ENCODE assay signal across 20 cellular contexts in the genomic region with DNA sequence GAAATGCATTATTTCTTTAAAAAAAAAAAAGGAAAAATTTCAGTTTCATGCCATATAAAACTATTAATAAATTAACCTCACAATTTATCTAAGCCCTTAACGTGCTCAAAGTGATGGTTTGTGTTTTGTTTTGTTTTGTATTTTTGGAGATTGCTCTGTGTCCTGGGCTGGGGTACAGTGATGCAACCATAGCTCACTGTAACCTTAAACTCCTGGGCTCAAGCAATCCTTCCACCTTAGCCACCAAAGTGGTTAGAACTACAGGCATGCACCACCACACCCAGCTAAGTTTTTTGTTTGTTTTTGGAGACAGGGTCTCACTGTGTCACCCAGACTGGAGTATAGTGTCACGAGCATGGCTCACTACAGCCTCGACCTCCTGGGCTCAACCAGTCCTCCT.
DNase-seq lines count a peak whose midpoint lies in the region; ATAC-seq, FAIRE-seq and TF ChIP-seq lines count a peak whose summit lies in the region.
"Had no signal": no experiment of that assay in that cellular context is flagged by ENCODE, and none has a peak within 500 bp of the region (broad histone marks: within the 10 kb centered on the region; RNA-seq: fewer than 3 reads in every experiment).

No MANE protein-coding gene starts in this region.

- H3K36me3 ChIP-seq in trophoblast cell (ENCODE audit: control insufficient read depth in 1 of 2, insufficient read depth in 2 of 2, low read length in 2 of 2) (no peaks in the 10 kb centered on the region), gastrocnemius medialis (no peaks in the 10 kb centered on the region)
- H3K36me3 ChIP-seq: BLaER1 treated with 17β-estradiol and CSF1 and Interleukin-3, amounts not matched to agents 10 nM and 100 nM had no signal

- H2AFZ ChIP-seq in trophoblast cell (ENCODE audit: insufficient read depth, low read length, poor library complexity), result no peak overlapping the region

- intact Hi-C loops in gastrocnemius medialis (cut with DNase I; ENCODE audit: low total_unique reads), result no loop called here

- no peaks in the 10 kb centered on the region for H3K79me2 ChIP-seq in trophoblast cell (ENCODE audit: control insufficient read depth, insufficient read depth, low read length, poor library complexity)

- H3K9me3 ChIP-seq in trophoblast cell (ENCODE audit: insufficient read depth, low read depth, low read length), result no peaks in the 10 kb centered on the region
- H3K9me3 ChIP-seq in gastrocnemius medialis, result no peaks in the 10 kb centered on the region
- H3K9me3 ChIP-seq: A549; BLaER1 treated with 17β-estradiol and CSF1 and Interleukin-3, amounts not matched to agents 10 nM and 100 nM; Caco-2 had no signal

- H2AK5ac ChIP-seq in trophoblast cell (ENCODE audit: low read length), result no peak overlapping the region

- H3K18ac ChIP-seq in trophoblast cell (ENCODE audit: low read length), result peak overlapping the region; percentile 59

- H3K14ac ChIP-seq in trophoblast cell (ENCODE audit: low read length), result no peak overlapping the region

- no CpG with 5 or more reads among the region's 3 CpGs for WGBS in trophoblast cell (ENCODE audit: extremely low coverage, insufficient coverage, insufficient read length)

- no peak overlapping the region for H2BK120ac ChIP-seq in trophoblast cell (ENCODE audit: insufficient read depth, low read length, poor library complexity)

- no peak overlapping the region for H3K4me2 ChIP-seq in trophoblast cell (ENCODE audit: low read length)
- H3K4me2 ChIP-seq: A549; BLaER1 treated with 17β-estradiol and CSF1 and Interleukin-3, amounts not matched to agents 10 nM and 100 nM had no signal

- no peaks in the 10 kb centered on the region for H3K27me3 ChIP-seq in trophoblast cell (ENCODE audit: insufficient read depth, low read length)
- H3K27me3 ChIP-seq in gastrocnemius medialis, result no peaks in the 10 kb centered on the region
- H3K27me3 ChIP-seq: BLaER1 treated with 17β-estradiol and CSF1 and Interleukin-3, amounts not matched to agents 10 nM and 100 nM had no signal

- in situ Hi-C loops in gastrocnemius medialis (cut with MboI; ENCODE audit: low sequenced_read_pairs in 4 of 4), result no loop called here

- FAIRE-seq in GM12891 (lab: Jason Lieb, UNC), result peak; percentile 67
- FAIRE-seq: A549, D721Med, G401.6, GM12892, GM19239 had no signal

- ATAC-seq in gastrocnemius medialis, result peak; percentile 72 to 78
- ATAC-seq: A549; CD8-positive, alpha-beta T cell had no signal

- no peak overlapping the region for H3K27ac ChIP-seq in trophoblast cell (ENCODE audit: low read depth, low read length)
- peak overlapping the region in 1 of 4 donors; percentile 9 for H3K27ac ChIP-seq in gastrocnemius medialis
- H3K27ac ChIP-seq: 22Rv1; A549; BLaER1 treated with 17β-estradiol and CSF1 and Interleukin-3, amounts not matched to agents 10 nM and 100 nM; C4-2B had no signal

- H3K4me3 ChIP-seq in trophoblast cell (ENCODE audit: low read depth, low read length) (no peak overlapping the region), gastrocnemius medialis (no peak overlapping the region)
- H3K4me3 ChIP-seq: A549; BLaER1 treated with 17β-estradiol and CSF1 and Interleukin-3, amounts not matched to agents 10 nM and 100 nM had no signal

- H4K8ac ChIP-seq in trophoblast cell (ENCODE audit: low read depth, low read length), result no peak overlapping the region

- no peak overlapping the region for H2BK12ac ChIP-seq in trophoblast cell (ENCODE audit: low read length)

- TF ChIP-seq CTCF in gastrocnemius medialis (IDR thresholded peaks at IDR 0.05 in 4 of 5, conservative IDR thresholded peaks at IDR 0.05 in 1 of 5), result no peak

- H4K12ac ChIP-seq in trophoblast cell (ENCODE audit: low read depth, low read length), result peak overlapping the region; percentile 80

- DNase-seq in GM12891 (ENCODE audit: insufficient read length, low spot score), result no peak
- DNase-seq in trophoblast cell, result no peak
- no peak for DNase-seq in gastrocnemius medialis
- no peak for DNase-seq in NCI-H1092 (lab: John Stamatoyannopoulos, UW)
- no peak for DNase-seq in Kasumi-1 (lab: John Stamatoyannopoulos, UW)
- DNase-seq: AML-193; Caco-2; Calu3; CD4-positive, alpha-beta T cell; CD8-positive, alpha-beta T cell; DMS79 treated with DMSO at 0.1 percent for 48 hours; GF-D8 had no signal

- no peaks in the 10 kb centered on the region for H3K4me1 ChIP-seq in trophoblast cell (ENCODE audit: control insufficient read depth in 1 of 2, insufficient read depth in 2 of 2, low read length in 2 of 2)
- H3K4me1 ChIP-seq in gastrocnemius medialis, result peaks cover 46 to 57% of the 10 kb centered on the region in 2 donors
- H3K4me1 ChIP-seq: A549, Caco-2 had no signal

- no peak overlapping the region for H2BK5ac ChIP-seq in trophoblast cell (ENCODE audit: low read depth, low read length, poor library complexity)

- H4K91ac ChIP-seq in trophoblast cell (ENCODE audit: low read depth, low read length), result no peak overlapping the region

- no peak for TF ChIP-seq POLR2A in GM12891 (IDR thresholded peaks at IDR 0.05; ENCODE audit: low read depth, low read length)
- TF ChIP-seq POLR2A in gastrocnemius medialis (IDR thresholded peaks at IDR 0.05), result no peak

- no peaks in the 10 kb centered on the region for H3K79me1 ChIP-seq in trophoblast cell (ENCODE audit: low read length)

- no peak overlapping the region for H3K23ac ChIP-seq in trophoblast cell (ENCODE audit: low read length)

- H3K9ac ChIP-seq in trophoblast cell (ENCODE audit: low read length), result no peak overlapping the region
- H3K9ac ChIP-seq: BLaER1 treated with 17β-estradiol and CSF1 and Interleukin-3, amounts not matched to agents 10 nM and 100 nM had no signal

- H3K4ac ChIP-seq in trophoblast cell (ENCODE audit: low read depth, low read length), result no peak overlapping the region

TF ChIP-seq in GM12891, 5 proteins besides CTCF, POLR2A, EP300 and RAD21:
- TF ChIP-seq TAF1 (IDR thresholded peaks at IDR 0.05; ENCODE audit: low read depth, low read length) (no peak), PAX5 (IDR thresholded peaks at IDR 0.05; ENCODE audit: insufficient read depth, low read length, severe bottlenecking) (no peak), POLR2AphosphoS5 (IDR thresholded peaks at IDR 0.05; ENCODE audit: low read depth, low read length) (no peak), SPI1 (IDR thresholded peaks at IDR 0.05; ENCODE audit: low read depth, low read length) (no peak), POU2F2 (IDR thresholded peaks at IDR 0.05; ENCODE audit: low read depth, low read length) (no peak)
